Comparison of ENCODE assay signal across 16 cellular contexts in the genomic region with DNA sequence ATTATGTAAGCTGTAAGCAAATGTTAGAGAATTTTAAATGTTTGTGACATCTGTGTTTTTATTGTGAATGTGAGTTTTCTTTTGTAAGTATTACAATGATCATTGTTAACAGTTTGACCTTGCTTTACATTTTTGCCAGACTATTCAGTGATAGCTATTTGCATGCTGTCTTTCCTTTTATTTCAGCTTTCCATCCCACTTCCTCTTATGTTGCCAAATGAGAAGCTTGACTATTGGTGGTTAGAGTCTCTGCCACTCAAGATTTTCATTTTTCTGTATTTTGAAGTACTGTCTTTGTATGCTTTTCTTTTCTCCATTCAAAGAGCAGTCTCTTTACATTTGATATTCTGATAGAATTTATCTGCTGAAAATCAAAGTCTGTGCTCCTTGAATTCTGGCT.
DNase-seq lines count a peak whose midpoint lies in the region; ATAC-seq and TF ChIP-seq lines count a peak whose summit lies in the region.
"Had no signal": no experiment of that assay in that cellular context is flagged by ENCODE, and none has a peak within 500 bp of the region (broad histone marks: within the 10 kb centered on the region; RNA-seq: fewer than 3 reads in every experiment).

No MANE protein-coding gene starts in this region.

- H3K9ac ChIP-seq in parathyroid adenoma, result no peak overlapping the region

- H3K9me3 ChIP-seq in parathyroid adenoma (ENCODE audit: control insufficient read depth, low read length), result no peaks in the 10 kb centered on the region
- H3K9me3 ChIP-seq: gastrocnemius medialis, MG63, testis had no signal

- H3K4me3 ChIP-seq in NB4 (ENCODE audit: low read depth, low read length) (no peak overlapping the region), parathyroid adenoma (ENCODE audit: low read depth, low read length) (no peak overlapping the region)
- H3K4me3 ChIP-seq: gastrocnemius medialis, MG63, testis had no signal

- peak overlapping the region; percentile 11 for H3K4me2 ChIP-seq in parathyroid adenoma (ENCODE audit: low read length)

- peak; percentile 47 for ATAC-seq in HG02763 (IDR thresholded peaks at IDR 0.05; ENCODE audit: unreplicated experiment)
- ATAC-seq in HG02571 (IDR thresholded peaks at IDR 0.05; ENCODE audit: unreplicated experiment), result no peak
- ATAC-seq in HG02840 (IDR thresholded peaks at IDR 0.05; ENCODE audit: low FRiP score, unreplicated experiment), result no peak
- ATAC-seq: gastrocnemius medialis had no signal

- H3K27ac ChIP-seq in parathyroid adenoma, result no peak overlapping the region
- H3K27ac ChIP-seq: 22Rv1, gastrocnemius medialis, testis, VCaP had no signal

- H3K27me3 ChIP-seq in parathyroid adenoma (ENCODE audit: control insufficient read depth, insufficient read depth, low read length), result no peaks in the 10 kb centered on the region
- H3K27me3 ChIP-seq: gastrocnemius medialis, MG63, testis had no signal

- DNase-seq in NOMO-1 treated with DMSO at 0.1 percent for 48 hours (lab: John Stamatoyannopoulos, UW; ENCODE audit: unreplicated experiment), result peak; percentile 5
- DNase-seq in NOMO-1 treated with dmso at 0.1 percent for 144 hours (lab: John Stamatoyannopoulos, UW; ENCODE audit: unreplicated experiment), result no peak
- peak; percentile 27 for DNase-seq in NB4 (ENCODE audit: low read depth)
- no peak for DNase-seq in activated effector memory CD4-positive, alpha-beta T cell treated with Interleukin-2 at 50 U/mL for 16 hours
- DNase-seq: activated T-cell treated with anti-CD3 and anti-CD28 coated beads for 4 hours, gastrocnemius medialis, MG63, NCI-H446 treated with DMSO at 0.1 percent for 48 hours, SHP77 treated with DMSO at 0.1 percent for 48 hours, testis had no signal

- peaks cover 11% of the 10 kb centered on the region for H3K4me1 ChIP-seq in parathyroid adenoma
- H3K4me1 ChIP-seq: gastrocnemius medialis, testis had no signal

- TF ChIP-seq CTCF in NB4 (IDR thresholded peaks at IDR 0.05; ENCODE audit: low read depth, low read length) (no peak), parathyroid adenoma (IDR thresholded peaks at IDR 0.05) (no peak)

- TF ChIP-seq POLR2A in NB4 (IDR thresholded peaks at IDR 0.05; ENCODE audit: extremely low read depth, insufficient read length), result no peak

- no peaks in the 10 kb centered on the region for H3K79me2 ChIP-seq in parathyroid adenoma

- no peak overlapping the region for H2AFZ ChIP-seq in parathyroid adenoma

- H3K36me3 ChIP-seq in parathyroid adenoma (ENCODE audit: control insufficient read depth, insufficient read depth, low read length), result no peaks in the 10 kb centered on the region
- H3K36me3 ChIP-seq: gastrocnemius medialis, MG63 had no signal

Comparison
In these comparisons a context has a peak if more than half of its experiments do, and no peak if none do; other contexts are left out.
1. DNase-seq: peak in NOMO-1 treated with DMSO at 0.1 percent for 48 hours (single experiment) and NB4 (single experiment); none in NOMO-1 treated with dmso at 0.1 percent for 144 hours (single experiment) and activated effector memory CD4-positive, alpha-beta T cell treated with Interleukin-2 at 50 U/mL for 16 hours (single experiment).